In the genomic region with DNA sequence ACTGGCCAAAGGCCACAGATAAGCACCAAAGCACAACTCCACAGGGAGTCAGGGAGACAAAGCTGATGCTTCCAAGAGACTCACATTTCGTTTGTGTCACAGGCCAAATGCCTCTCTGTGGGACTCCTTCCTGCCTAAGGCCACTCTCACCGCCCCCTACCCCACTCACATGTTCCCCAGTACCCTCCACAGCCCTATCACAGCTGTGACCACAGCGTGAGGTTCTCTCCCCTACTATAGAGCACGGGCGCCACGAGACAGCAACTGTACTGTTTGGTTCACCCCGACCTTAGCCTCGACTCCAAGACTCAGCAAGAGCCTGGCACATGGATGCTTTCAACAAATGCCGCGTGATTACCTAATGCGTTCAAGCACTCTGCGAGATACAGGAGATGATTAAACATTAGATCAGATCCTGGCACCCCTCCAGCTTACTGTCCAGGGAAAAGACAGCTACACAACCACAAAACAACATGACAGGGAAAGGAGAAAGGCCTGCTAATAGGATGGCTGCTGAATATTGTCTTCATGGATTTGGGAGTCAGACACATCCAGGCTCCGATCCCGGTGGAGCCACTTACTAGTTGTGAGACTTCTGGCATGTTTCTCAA, we compare ENCODE assay signal across 8 cellular contexts.
DNase-seq lines count a peak whose midpoint lies in the region; ATAC-seq, FAIRE-seq and TF ChIP-seq lines count a peak whose summit lies in the region.
"Had no signal": no experiment of that assay in that cellular context is flagged by ENCODE, and none has a peak within 500 bp of the region (broad histone marks: within the 10 kb centered on the region; RNA-seq: fewer than 3 reads in every experiment).

No MANE protein-coding gene starts in this region.

- peak; percentile 95 for FAIRE-seq in RCC 7860 (lab: Jason Lieb, UNC)

- peaks cover 14% of the 10 kb centered on the region for H3K4me1 Mint-ChIP-seq in stimulated activated effector memory CD8-positive, alpha-beta T cell treated with anti-CD3 and anti-CD28 coated beads, Interleukin-12 subunit alpha, Interleukin-12 subunit beta, amount 100 ng/mL, for 72 hours
- H3K4me1 Mint-ChIP-seq in activated naive CD8-positive, alpha-beta T cell treated with anti-CD3 and anti-CD28 coated beads, Interleukin-2, amount 50 U/mL, for 24 hours, result peaks cover 10% of the 10 kb centered on the region

- no peak overlapping the region for H3K4me3 Mint-ChIP-seq in stimulated activated effector memory CD8-positive, alpha-beta T cell treated with anti-CD3 and anti-CD28 coated beads, Interleukin-12 subunit alpha, Interleukin-12 subunit beta, amount 100 ng/mL, for 72 hours
- no peak overlapping the region for H3K4me3 Mint-ChIP-seq in activated naive CD8-positive, alpha-beta T cell treated with anti-CD3 and anti-CD28 coated beads, Interleukin-2, amount 50 U/mL, for 24 hours
- H3K4me3 Mint-ChIP-seq: memory B cell had no signal

- no peak overlapping the region for H3K4me3 ChIP-seq in fibroblast of villous mesenchyme (ENCODE audit: low read depth, low read length)

- no peak for TF ChIP-seq CTCF in fibroblast of villous mesenchyme (IDR thresholded peaks at IDR 0.05; ENCODE audit: insufficient read depth, low read depth, low read length)

- no peaks in the 10 kb centered on the region for H3K27me3 Mint-ChIP-seq in activated naive CD8-positive, alpha-beta T cell treated with anti-CD3 and anti-CD28 coated beads, Interleukin-2, amount 50 U/mL, for 24 hours
- H3K27me3 Mint-ChIP-seq: memory B cell had no signal

- no peaks in the 10 kb centered on the region for H3K9me3 Mint-ChIP-seq in stimulated activated effector memory CD8-positive, alpha-beta T cell treated with anti-CD3 and anti-CD28 coated beads, Interleukin-12 subunit alpha, Interleukin-12 subunit beta, amount 100 ng/mL, for 72 hours
- no peaks in the 10 kb centered on the region for H3K9me3 Mint-ChIP-seq in activated naive CD8-positive, alpha-beta T cell treated with anti-CD3 and anti-CD28 coated beads, Interleukin-2, amount 50 U/mL, for 24 hours
- H3K9me3 Mint-ChIP-seq: memory B cell had no signal

- H3K27ac Mint-ChIP-seq in stimulated activated effector memory CD8-positive, alpha-beta T cell treated with anti-CD3 and anti-CD28 coated beads, Interleukin-12 subunit alpha, Interleukin-12 subunit beta, amount 100 ng/mL, for 72 hours, result peak overlapping the region; percentile 30
- no peak overlapping the region for H3K27ac Mint-ChIP-seq in activated naive CD8-positive, alpha-beta T cell treated with anti-CD3 and anti-CD28 coated beads, Interleukin-2, amount 50 U/mL, for 24 hours
- H3K27ac Mint-ChIP-seq: memory B cell had no signal

- no peaks in the 10 kb centered on the region for H3K36me3 Mint-ChIP-seq in stimulated activated effector memory CD8-positive, alpha-beta T cell treated with anti-CD3 and anti-CD28 coated beads, Interleukin-12 subunit alpha, Interleukin-12 subunit beta, amount 100 ng/mL, for 72 hours
- H3K36me3 Mint-ChIP-seq in activated naive CD8-positive, alpha-beta T cell treated with anti-CD3 and anti-CD28 coated beads, Interleukin-2, amount 50 U/mL, for 24 hours (ENCODE audit: low read depth), result peaks cover 14% of the 10 kb centered on the region
- H3K36me3 Mint-ChIP-seq: memory B cell had no signal

- ATAC-seq in stimulated activated effector memory CD8-positive, alpha-beta T cell treated with anti-CD3 and anti-CD28 coated beads, Interleukin-12 subunit alpha, Interleukin-12 subunit beta, amount 100 ng/mL, for 72 hours, result no peak
- no peak for ATAC-seq in activated naive CD8-positive, alpha-beta T cell treated with anti-CD3 and anti-CD28 coated beads, Interleukin-2, amount 50 U/mL, for 24 hours
- no peak for ATAC-seq in GM19351 (IDR thresholded peaks at IDR 0.05; ENCODE audit: unreplicated experiment)

- DNase-seq in HPDE6-E6E7 (ENCODE audit: extremely low spot score), result peak; percentile 78
- DNase-seq in RCC 7860 (ENCODE audit: low spot score), result peak; percentile 96
- DNase-seq in fibroblast of villous mesenchyme (ENCODE audit: low read depth), result peak; percentile 92
- no peak for DNase-seq in stimulated activated effector memory CD8-positive, alpha-beta T cell treated with anti-CD3 and anti-CD28 coated beads, Interleukin-12 subunit alpha, Interleukin-12 subunit beta, amount 100 ng/mL, for 72 hours (ENCODE audit: low spot score in 2 of 2)
- no peak for DNase-seq in activated naive CD8-positive, alpha-beta T cell treated with anti-CD3 and anti-CD28 coated beads, Interleukin-2, amount 50 U/mL, for 24 hours
- no peak for DNase-seq in T-helper 2 cell

Comparison
In these comparisons a context has a peak if more than half of its experiments do, and no peak if none do; other contexts are left out.
1. DNase-seq: peak in HPDE6-E6E7 (single experiment), RCC 7860 (single experiment) and fibroblast of villous mesenchyme (single experiment); none in stimulated activated effector memory CD8-positive, alpha-beta T cell treated with anti-CD3 and anti-CD28 coated beads, Interleukin-12 subunit alpha, Interleukin-12 subunit beta, amount 100 ng/mL, for 72 hours (0 of 2), activated naive CD8-positive, alpha-beta T cell treated with anti-CD3 and anti-CD28 coated beads, Interleukin-2, amount 50 U/mL, for 24 hours (single experiment) and T-helper 2 cell (0 of 5).